8 cellular contexts compared by ENCODE assay signal in the genomic region with DNA sequence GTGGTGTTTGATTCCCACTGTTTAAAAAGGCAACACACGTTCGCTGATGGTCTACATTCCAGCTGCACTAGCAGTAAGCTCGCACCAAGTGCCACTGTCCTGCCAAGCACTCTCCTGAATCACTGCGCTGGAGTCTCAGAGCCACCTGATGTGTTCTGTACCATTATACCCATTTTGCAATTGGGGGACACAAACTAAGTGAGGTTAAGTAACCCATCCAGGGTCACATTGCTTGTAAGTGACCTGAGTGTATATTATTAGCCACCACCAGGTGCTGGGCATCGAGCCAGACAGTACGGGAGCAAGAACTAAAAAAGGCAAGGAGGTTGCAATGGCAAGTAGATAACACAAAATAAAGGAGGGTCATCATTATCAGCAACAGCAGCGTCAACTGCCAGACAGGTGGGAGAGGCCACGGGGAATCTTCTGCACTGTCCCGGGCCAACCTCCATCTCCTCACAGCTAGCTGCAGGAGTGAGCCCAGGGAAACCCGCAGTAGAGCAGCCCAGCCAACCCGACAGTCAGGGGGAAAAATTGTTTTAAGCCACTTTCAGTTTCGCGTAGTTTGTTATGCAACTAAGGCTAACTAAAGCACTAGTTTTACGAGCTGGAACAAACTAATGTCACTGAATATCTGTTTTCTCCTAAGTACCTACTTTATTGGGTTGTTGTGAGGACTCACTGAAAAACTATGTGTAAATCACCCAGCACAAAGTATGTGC. TPM values are rescaled to one million over a fixed set of nuclear protein-coding genes. Genes with fewer than 3 reads are reported as not detected.
A peak's percentile ranks its signal among the peaks of the same experiment; 100 is the strongest.
DNase-seq lines count a peak whose midpoint lies in the region; ATAC-seq and TF ChIP-seq lines count a peak whose summit lies in the region.

No MANE protein-coding gene starts in this region.

- peak overlapping the region; percentile 72 for H3K9ac ChIP-seq in PC-3 (ENCODE audit: low read length)

- CTCF ChIA-PET in PC-3 (lab: Charles Lee) = interaction anchor here (0.6 to 1.1 kb wide), 2 partner anchors 33 to 42 kb away, joined by 4 to 6 read pairs; no protein-coding TSS in a partner anchor

- in situ Hi-C loops in gastrocnemius medialis (cut with MboI; ENCODE audit: low sequenced_read_pairs in 4 of 4) = no loop called here

- intact Hi-C loops in PC-3 (cut with micrococcal nuclease) = loop anchor here (2.0 to 10.0 kb wide), 4 partner anchors 26 to 458 kb away; no protein-coding TSS in a partner anchor
- intact Hi-C loops in left ventricle myocardium superior (cut with micrococcal nuclease) = no loop called here
- intact Hi-C loops in gastrocnemius medialis (cut with DNase I; ENCODE audit: low total_unique reads) = no loop called here

- POLR2A ChIA-PET in PC-3 (lab: Charles Lee; ENCODE audit: unreplicated experiment) = no interaction called here

- H3K4me2 ChIP-seq in PC-3 (ENCODE audit: low read length) = peak overlapping the region; percentile 92

- TF ChIP-seq CTCF in PC-3 (conservative IDR thresholded peaks at IDR 0.05; ENCODE audit: low read depth, low read length) = peak; percentile 29; the same call in 1 of the 2 replicates
- TF ChIP-seq CTCF in gastrocnemius medialis (IDR thresholded peaks at IDR 0.05 in 4 of 5, conservative IDR thresholded peaks at IDR 0.05 in 1 of 5) = peak in 1 of 5 experiments; percentile 27

- peak; percentile 64 for ATAC-seq in PC-3
- peak; percentile 77 for ATAC-seq in left ventricle myocardium superior
- peak; percentile 91 to 92 for ATAC-seq in gastrocnemius medialis
- no peak for ATAC-seq in HG03139 (IDR thresholded peaks at IDR 0.05; ENCODE audit: unreplicated experiment)

- H3K27me3 ChIP-seq in PC-3 (ENCODE audit: low read length) = no peaks in the 10 kb centered on the region
- no peaks in the 10 kb centered on the region for H3K27me3 ChIP-seq in gastrocnemius medialis

- H4K20me1 ChIP-seq in PC-3 (ENCODE audit: low read length) = no peaks in the 10 kb centered on the region

- peak overlapping the region; percentile 95 for H2AFZ ChIP-seq in PC-3 (ENCODE audit: low read length)

- TSS peak; percentile 77 for BruUV-seq in PC-3 (replicated peaks; lab: Mats Ljungman, UMichigan)

- H3K9me3 ChIP-seq in PC-3 (ENCODE audit: low read length) (no peaks in the 10 kb centered on the region), gastrocnemius medialis (no peaks in the 10 kb centered on the region)

- H3K27ac ChIP-seq in PC-3 (ENCODE audit: low read length) (peak overlapping the region; percentile 13; the same call in 1 of the 2 replicates), gastrocnemius medialis (peak overlapping the region; percentile 8 to 72 (median 70))

- H3F3A ChIP-seq in PC-3 (ENCODE audit: low read length, unreplicated experiment) = no peaks in the 10 kb centered on the region

- H3K36me3 ChIP-seq in PC-3 (ENCODE audit: low read depth, low read length) (no peaks in the 10 kb centered on the region), gastrocnemius medialis (no peaks in the 10 kb centered on the region)

- H3K4me1 ChIP-seq in PC-3 (ENCODE audit: insufficient read depth, low read length) = peaks cover 17% of the 10 kb centered on the region
- H3K4me1 ChIP-seq in gastrocnemius medialis = peaks cover 13% of the 10 kb centered on the region in 2 donors

- no peaks in the 10 kb centered on the region for H3K79me2 ChIP-seq in PC-3 (ENCODE audit: low read length)

- H3K9me2 ChIP-seq in PC-3 (replicated peaks; ENCODE audit: low read length) = no peaks in the 10 kb centered on the region

- H3K4me3 ChIP-seq in PC-3 (ENCODE audit: low read length) = peak overlapping the region; percentile 73
- peak overlapping the region; percentile 53 to 71 (median 56) for H3K4me3 ChIP-seq in gastrocnemius medialis

- no peak for TF ChIP-seq POLR2A in gastrocnemius medialis (IDR thresholded peaks at IDR 0.05)

- DNase-seq in HT-29 (ENCODE audit: low spot score) (peak; percentile 30), PC-3 (peak; percentile 66), left ventricle myocardium superior (peak; percentile 79), gastrocnemius medialis (peak; percentile 47 to 84), OCI-M2 (lab: John Stamatoyannopoulos, UW; ENCODE audit: unreplicated experiment) (no peak), amygdala (lab: John Stamatoyannopoulos, UW) (no peak), glomerular visceral epithelial cell (ENCODE audit: extremely low spot score) (no peak)

RNA-seq across cellular contexts. Expression of gene CPVL, which starts 0.7 kb away (rescaled TPM):
- 1.8 and 5.3 TPM in 2 replicates for total RNA-seq in HT-29 (2014; rRNA removed; shearing (Covaris generic))
- total RNA-seq in PC-3 (2014; rRNA removed) (14.7 and 15.3 TPM in 2 replicates), left ventricle myocardium superior (72.6 TPM), gastrocnemius medialis (10 to 100 TPM in 1 of 4 donors, 1 to 10 TPM in 3; 5.6 to 11.8 (median 6.2) TPM)

RNA-seq across cellular contexts. Expression of gene CHN2, which starts 47.5 kb away (rescaled TPM):
- total RNA-seq in HT-29 (2014; rRNA removed; shearing (Covaris generic)) = 4.3 and 7.2 TPM in 2 replicates
- total RNA-seq in PC-3 (2014; rRNA removed) (3.1 and 7.7 TPM in 2 replicates), left ventricle myocardium superior (32.2 TPM), gastrocnemius medialis (10 to 100 TPM in 2 of 4 donors, 1 to 10 TPM in 2; 5.9 to 11.3 (median 8.2) TPM)

Comparison
In these comparisons a context has a peak if more than half of its experiments do, and no peak if none do; other contexts are left out.
1. DNase-seq: peak in HT-29 (single experiment), PC-3 (single experiment), left ventricle myocardium superior (single experiment) and gastrocnemius medialis (2 of 2); none in OCI-M2 (single experiment), amygdala (0 of 56) and glomerular visceral epithelial cell (single experiment).